ENCODE assay signal across 1 cellular context in the genomic region with DNA sequence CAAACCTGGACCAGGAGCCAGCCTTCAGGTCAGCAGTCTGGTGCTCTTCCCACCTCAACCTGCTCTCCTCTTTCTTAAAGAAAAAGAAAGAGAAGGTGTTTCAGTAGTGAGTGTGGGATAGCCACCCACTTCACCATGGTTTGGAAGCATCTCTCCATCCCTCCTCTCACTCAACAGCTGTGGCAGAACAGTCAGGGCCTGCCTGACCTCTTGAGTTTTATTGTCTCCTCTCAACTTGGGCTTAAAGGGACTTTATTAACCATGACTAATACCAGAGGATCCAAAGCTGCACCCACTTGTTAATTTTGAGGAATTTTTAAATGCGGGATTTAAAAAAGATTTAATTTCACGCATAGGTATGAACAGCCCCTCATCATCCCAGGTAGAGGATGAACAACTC.
TF ChIP-seq lines count a peak whose summit lies in the region.

No MANE protein-coding gene starts in this region.

TF ChIP-seq in SK-N-SH treated with all-trans-retinoic acid at 6 μM for 48 hours, 23 proteins besides CTCF, POLR2A, EP300 and RAD21 (continued from another document):
- TF ChIP-seq, protein P1, sequence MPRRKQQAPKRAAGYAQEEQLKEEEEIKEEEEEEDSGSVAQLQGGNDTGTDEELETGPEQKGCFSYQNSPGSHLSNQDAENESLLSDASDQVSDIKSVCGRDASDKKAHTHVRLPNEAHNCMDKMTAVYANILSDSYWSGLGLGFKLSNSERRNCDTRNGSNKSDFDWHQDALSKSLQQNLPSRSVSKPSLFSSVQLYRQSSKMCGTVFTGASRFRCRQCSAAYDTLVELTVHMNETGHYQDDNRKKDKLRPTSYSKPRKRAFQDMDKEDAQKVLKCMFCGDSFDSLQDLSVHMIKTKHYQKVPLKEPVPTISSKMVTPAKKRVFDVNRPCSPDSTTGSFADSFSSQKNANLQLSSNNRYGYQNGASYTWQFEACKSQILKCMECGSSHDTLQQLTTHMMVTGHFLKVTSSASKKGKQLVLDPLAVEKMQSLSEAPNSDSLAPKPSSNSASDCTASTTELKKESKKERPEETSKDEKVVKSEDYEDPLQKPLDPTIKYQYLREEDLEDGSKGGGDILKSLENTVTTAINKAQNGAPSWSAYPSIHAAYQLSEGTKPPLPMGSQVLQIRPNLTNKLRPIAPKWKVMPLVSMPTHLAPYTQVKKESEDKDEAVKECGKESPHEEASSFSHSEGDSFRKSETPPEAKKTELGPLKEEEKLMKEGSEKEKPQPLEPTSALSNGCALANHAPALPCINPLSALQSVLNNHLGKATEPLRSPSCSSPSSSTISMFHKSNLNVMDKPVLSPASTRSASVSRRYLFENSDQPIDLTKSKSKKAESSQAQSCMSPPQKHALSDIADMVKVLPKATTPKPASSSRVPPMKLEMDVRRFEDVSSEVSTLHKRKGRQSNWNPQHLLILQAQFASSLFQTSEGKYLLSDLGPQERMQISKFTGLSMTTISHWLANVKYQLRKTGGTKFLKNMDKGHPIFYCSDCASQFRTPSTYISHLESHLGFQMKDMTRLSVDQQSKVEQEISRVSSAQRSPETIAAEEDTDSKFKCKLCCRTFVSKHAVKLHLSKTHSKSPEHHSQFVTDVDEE (CRISPR knock-in tag; IDR thresholded peaks at IDR 0.05), result no peak
- no peak for TF ChIP-seq PPARA (CRISPR knock-in tag; IDR thresholded peaks at IDR 0.05; ENCODE audit: borderline replicate concordance)
- no peak for TF ChIP-seq CREB5 (CRISPR knock-in tag; IDR thresholded peaks at IDR 0.05; ENCODE audit: low read depth)
- TF ChIP-seq ZFP3 (CRISPR knock-in tag; IDR thresholded peaks at IDR 0.05), result no peak
- no peak for TF ChIP-seq GLIS3 (CRISPR knock-in tag; IDR thresholded peaks at IDR 0.05)
- no peak for TF ChIP-seq SNAI2 (CRISPR knock-in tag; IDR thresholded peaks at IDR 0.05)
- TF ChIP-seq RARB (CRISPR knock-in tag; IDR thresholded peaks at IDR 0.05), result no peak
- TF ChIP-seq ZFP30 (CRISPR knock-in tag; IDR thresholded peaks at IDR 0.05), result no peak
- no peak for TF ChIP-seq CSRNP3 (CRISPR knock-in tag; IDR thresholded peaks at IDR 0.05)
- no peak for TF ChIP-seq ZC3H10 (CRISPR knock-in tag; IDR thresholded peaks at IDR 0.05)
- no peak for TF ChIP-seq ZNF70 (CRISPR knock-in tag; IDR thresholded peaks at IDR 0.05)
TF ChIP-seq in SK-N-SH treated with all-trans-retinoic acid at 6 μM for 48 hours: peak in this region for 0.
